Comparison of ENCODE assay signal across 10 cellular contexts in the genomic region with DNA sequence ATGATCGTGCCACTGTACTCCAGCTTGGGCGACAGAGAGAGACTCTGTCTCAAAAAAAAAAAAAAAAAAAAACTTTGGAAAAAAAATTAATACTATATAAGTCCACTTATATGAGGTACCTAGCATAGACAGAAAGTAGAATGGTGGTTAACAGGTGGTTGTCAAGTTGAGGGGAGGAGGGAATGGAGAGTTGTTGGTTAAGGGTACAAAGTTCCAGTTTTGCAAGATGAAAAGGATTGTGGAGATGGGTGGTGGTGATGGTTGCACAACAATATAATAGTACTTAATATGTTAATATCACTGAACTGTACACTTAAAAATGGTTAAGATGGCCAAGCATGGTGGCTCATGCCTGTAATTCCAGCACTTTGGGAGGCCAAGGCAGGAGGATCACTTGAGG. TPM values are rescaled to one million over a fixed set of nuclear protein-coding genes. Genes with fewer than 3 reads are reported as not detected.
"Had no signal": no experiment of that assay in that cellular context is flagged by ENCODE, and none has a peak within 500 bp of the region (broad histone marks: within the 10 kb centered on the region; RNA-seq: fewer than 3 reads in every experiment).

No MANE protein-coding gene starts in this region.

- H3K4me1 Mint-ChIP-seq: GM23338, H9 had no signal

- H2AFZ ChIP-seq: GM23338 had no signal

- ATAC-seq: GM23338, K562 had no signal

- H3K4me3 Mint-ChIP-seq: GM23338, H9, HFFc6 had no signal

- FAIRE-seq: H1, H54, K562 had no signal

- H3K27ac Mint-ChIP-seq: GM23338, H9, HFFc6 had no signal

- DNase-seq: H9, HCEC 1CT, HFFc6, IMR-90, KG1 had no signal

- H3K4me2 ChIP-seq: GM23338 had no signal

- H3K4me3 ChIP-seq: GM23338, K562 had no signal

- H3K27ac ChIP-seq: HL-60 had no signal

RNA-seq across cellular contexts. Expression of a gene that starts 4.1 kb away (rescaled TPM):
- total RNA-seq: IMR-90 had no signal
